ENCODE assay signal across 9 cellular contexts in genomic region chrX:30713061-30713525, GRCh38. TPM values are rescaled to one million over a fixed set of nuclear protein-coding genes. Genes with fewer than 3 reads are reported as not detected.
DNase-seq lines count a peak whose midpoint lies in the region; ATAC-seq and TF ChIP-seq lines count a peak whose summit lies in the region.
"Had no signal": no experiment of that assay in that cellular context is flagged by ENCODE, and none has a peak within 500 bp of the region (broad histone marks: within the 10 kb centered on the region; RNA-seq: fewer than 3 reads in every experiment).

No MANE protein-coding gene starts in this region.

- H3K27ac ChIP-seq in HEK293 (ENCODE audit: extremely low read depth, low read depth, low read length) = no peak overlapping the region
- H3K27ac ChIP-seq: skin epidermis had no signal

- DNase-seq in Right ventricle myocardium inferior (ENCODE audit: missing footprints) (peak; percentile 65), cardiac septum (ENCODE audit: low spot score) (no peak), LoVo (ENCODE audit: low spot score) (peak; percentile 16), T-helper 17 cell (peak in 2 of 3 donors; percentile 9 to 25), T47D (ENCODE audit: low read depth in 1 of 2, low spot score in 1 of 2) (peak; percentile 45 to 79), left lobe of liver (ENCODE audit: low spot score) (no peak)
- DNase-seq in stimulated activated CD8-positive, alpha-beta memory T cell treated with anti-CD3 and anti-CD28 coated beads, Interleukin-4, amount 100 ng/mL, for 48 hours = peak; percentile 57

- CTCF ChIA-PET in HEK293 (lab: Yijun Ruan, JAX) = interaction anchor here (0.7 to 1.4 kb wide), 5 partner anchors 9 to 143 kb away, joined by 3 to 12 read pairs (median 3); no protein-coding TSS in a partner anchor

- peaks cover 4 to 44% of the 10 kb centered on the region in 2 experiments; a peak in 2 of 3 replicates for H3K36me3 ChIP-seq in HEK293 (ENCODE audit: control insufficient read depth in 2 of 2, insufficient read depth in 1 of 2, low read length in 2 of 2)

- no peak overlapping the region for H3K4me3 Mint-ChIP-seq in T-helper 17 cell

- ATAC-seq in Right ventricle myocardium inferior (no peak), T-helper 17 cell (peak; percentile 79), left lobe of liver (peak; percentile 79)

- intact Hi-C loops in Right ventricle myocardium inferior (cut with DNase I) (loop anchor here (5.0 kb wide), 1 partner anchor 76 kb away; no protein-coding TSS in a partner anchor), cardiac septum (cut with DNase I) (loop anchor here (5.0 kb wide), 1 partner anchor 141 kb away; no protein-coding TSS in a partner anchor)

- POLR2A ChIA-PET in HEK293 (lab: Yijun Ruan, JAX) = no interaction called here

- H3K9me3 ChIP-seq in HEK293 (ENCODE audit: control insufficient read depth, insufficient read depth, low read depth, low read length) = no peaks in the 10 kb centered on the region
- H3K9me3 ChIP-seq in T-helper 17 cell (ENCODE audit: control insufficient read depth, low read length, poor library complexity, severe bottlenecking) = no peaks in the 10 kb centered on the region

- no peaks in the 10 kb centered on the region for H3K36me3 Mint-ChIP-seq in T-helper 17 cell (ENCODE audit: low read depth)

- in situ Hi-C loops in T47D (cut with HindIII; ENCODE audit: low pct_unique_long_range_greater_than_20kb, low sequenced_read_pairs) = no loop called here

- TF ChIP-seq CTCF in HEK293 (tag by site-specific recombination; IDR thresholded peaks at IDR 0.05) = no peak; the same call in 1 of the 2 replicates

- H3K4me3 ChIP-seq in HEK293 (ENCODE audit: low read depth, low read length) = no peak overlapping the region
- H3K4me3 ChIP-seq: skin epidermis had no signal

- peak overlapping the region; percentile 90 for H3K27ac Mint-ChIP-seq in T-helper 17 cell

- H3K4me1 ChIP-seq in HEK293 (ENCODE audit: control insufficient read depth, insufficient read depth, low read length) = no peaks in the 10 kb centered on the region

- no peaks in the 10 kb centered on the region for H3K27me3 Mint-ChIP-seq in T-helper 17 cell

- H3K4me1 Mint-ChIP-seq in T-helper 17 cell = peaks cover 3% of the 10 kb centered on the region

TF ChIP-seq in HEK293, 187 proteins besides CTCF, POLR2A, EP300 and RAD21:
- TF ChIP-seq ZNF423 (tag by site-specific recombination; IDR thresholded peaks at IDR 0.05) (no peak), ZNF654 (tag by site-specific recombination; IDR thresholded peaks at IDR 0.05; ENCODE audit: low read depth) (peak; percentile 59), HOXA7 (CRISPR knock-in tag; IDR thresholded peaks at IDR 0.05; ENCODE audit: borderline replicate concordance) (no peak), ZNF580 (tag by site-specific recombination; IDR thresholded peaks at IDR 0.05) (no peak)

RNA-seq across cellular contexts. Expression of gene GK, which starts 59.9 kb away (rescaled TPM):
- 10.2 TPM for total RNA-seq in Right ventricle myocardium inferior
- 8.7 TPM for total RNA-seq in cardiac septum
- 1 to 10 TPM; 8.1 to 9.6 TPM for total RNA-seq in T-helper 17 cell
- total RNA-seq in left lobe of liver = 32.9 TPM

Comparison
In these comparisons a context has a peak if more than half of its experiments do, and no peak if none do; other contexts are left out.
1. DNase-seq: peak in Right ventricle myocardium inferior (single experiment), LoVo (single experiment), T-helper 17 cell (2 of 3), T47D (2 of 2) and stimulated activated CD8-positive, alpha-beta memory T cell treated with anti-CD3 and anti-CD28 coated beads, Interleukin-4, amount 100 ng/mL, for 48 hours (single experiment); none in cardiac septum (single experiment) and left lobe of liver (single experiment).